In the genomic region with DNA sequence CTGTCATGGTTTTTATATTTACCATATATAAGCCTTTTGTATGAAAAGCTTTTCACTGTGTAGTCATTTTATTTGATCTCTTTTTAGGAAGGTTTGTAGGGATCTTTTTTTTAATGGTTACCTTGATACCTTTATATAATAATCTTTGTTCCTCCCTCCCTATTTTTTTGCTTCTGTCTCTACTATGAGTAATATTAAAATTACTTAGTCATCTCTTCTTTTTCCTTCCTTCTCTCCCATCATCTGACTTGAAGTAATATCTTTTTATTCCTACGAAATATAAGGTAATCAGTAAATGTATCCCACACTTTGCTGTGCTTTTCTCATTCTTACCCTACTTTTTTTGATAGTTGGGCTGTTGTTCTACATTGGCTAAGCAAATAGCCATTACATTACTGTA, we compare ENCODE assay signal across 29 cellular contexts.
"Had no signal": no experiment of that assay in that cellular context is flagged by ENCODE, and none has a peak within 500 bp of the region (broad histone marks: within the 10 kb centered on the region; RNA-seq: fewer than 3 reads in every experiment).

No MANE protein-coding gene starts in this region.

- H3K36me3 ChIP-seq: sigmoid colon, WERI-Rb-1 had no signal

- H3K9me3 ChIP-seq: gastrocnemius medialis, psoas muscle, testis, transverse colon had no signal

- H2AFZ ChIP-seq: parathyroid adenoma had no signal

- H3K79me2 ChIP-seq: parathyroid adenoma had no signal

- H3K4me1 ChIP-seq: ascending aorta, gastrocnemius medialis, parathyroid adenoma, psoas muscle, sigmoid colon, testis, transverse colon had no signal

- H3K4me3 ChIP-seq: ascending aorta, gastrocnemius medialis, psoas muscle, sigmoid colon, smooth muscle cell, testis, transverse colon had no signal

- H3K9ac ChIP-seq: parathyroid adenoma had no signal

- DNase-seq: activated CD4-positive, alpha-beta T cell treated with anti-CD3 and anti-CD28 coated beads for 48 hours; activated CD4-positive, alpha-beta T cell treated with anti-CD3 and anti-CD28 coated beads, Interleukin-2, amount 50 U/mL, for 48 hours; activated CD8-positive, alpha-beta memory T cell treated with anti-CD3 and anti-CD28 coated beads for 24 hours; activated gamma-delta T cell; activated naive CD4-positive, alpha-beta T cell treated with anti-CD3 and anti-CD28 coated beads, Interleukin-2, amount 10 ng/mL, durations not matched to agents 7 days and 5 days; activated naive CD8-positive, alpha-beta T cell treated with anti-CD3 and anti-CD28 coated beads, Interleukin-2, amount 10 ng/mL, durations not matched to agents 7 days and 5 days; activated T-cell treated with anti-CD3 and anti-CD28 coated beads, Interleukin-2, amount 50 U/mL, for 1 hour; central memory CD4-positive, alpha-beta T cell; endodermal cell; gastrocnemius medialis; glutamatergic neuron; islet precursor cell; left cardiac atrium; left ventricle myocardium superior; naive thymus-derived CD4-positive, alpha-beta T cell; nucleus accumbens; psoas muscle; sigmoid colon; stimulated activated CD4-positive, alpha-beta T cell treated with anti-CD3 and anti-CD28 coated beads, Interleukin-1b, Interleukin-23, amount 100 ng/mL, for 48 hours; stimulated activated naive CD8-positive, alpha-beta T cell treated with anti-CD3 and anti-CD28 coated beads, Interleukin-15, Interleukin-2, amounts not matched to agents 100 U/mL and 50 U/mL, for 24 hours; T-helper 17 cell; T1000; testis; transverse colon; WERI-Rb-1 had no signal

- H3K27me3 ChIP-seq: ascending aorta, gastrocnemius medialis, sigmoid colon, testis, transverse colon had no signal

- H3K4me2 ChIP-seq: smooth muscle cell had no signal

- H3K27ac ChIP-seq: ascending aorta, gastrocnemius medialis, parathyroid adenoma, psoas muscle, sigmoid colon, testis, transverse colon, WERI-Rb-1 had no signal

- ATAC-seq: activated CD4-positive, CD25-positive, alpha-beta regulatory T cell treated with anti-CD3 and anti-CD28 coated beads, Interleukin-2, amount 50 U/mL, for 24 hours; gastrocnemius medialis; left cardiac atrium; left ventricle myocardium superior; naive thymus-derived CD4-positive, alpha-beta T cell; psoas muscle; stimulated activated naive CD8-positive, alpha-beta T cell treated with anti-CD3 and anti-CD28 coated beads, Interleukin-15, Interleukin-2, amounts not matched to agents 100 U/mL and 50 U/mL, for 24 hours; T-helper 17 cell had no signal
